Comparison of ENCODE assay signal across 29 cellular contexts in the genomic region with DNA sequence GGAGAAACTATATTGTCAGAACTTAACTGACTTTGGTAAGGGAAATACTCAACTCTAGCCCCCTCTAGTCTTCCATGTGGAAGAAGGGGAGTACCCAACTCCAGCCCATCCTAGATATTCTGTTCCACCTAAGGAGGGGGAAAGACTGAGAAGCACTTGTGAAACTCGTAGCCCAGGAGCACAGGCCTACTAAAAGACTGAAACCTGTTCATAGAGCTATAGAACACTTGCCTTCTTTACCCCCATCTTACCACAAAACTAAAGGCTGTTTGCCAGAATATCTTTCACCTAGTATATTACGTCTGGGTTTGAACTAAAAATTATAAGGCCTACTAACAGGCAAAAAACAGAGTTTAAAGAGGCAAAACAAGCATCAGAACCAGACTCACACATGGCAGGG. TPM values are rescaled to one million over a fixed set of nuclear protein-coding genes. Genes with fewer than 3 reads are reported as not detected.
DNase-seq lines count a peak whose midpoint lies in the region; ATAC-seq, FAIRE-seq and TF ChIP-seq lines count a peak whose summit lies in the region.
"Had no signal": no experiment of that assay in that cellular context is flagged by ENCODE, and none has a peak within 500 bp of the region (broad histone marks: within the 10 kb centered on the region; RNA-seq: fewer than 3 reads in every experiment).

No MANE protein-coding gene starts in this region.

- DNase-seq in HepG2 (ENCODE audit: low spot score) = no peak
- DNase-seq in right lobe of liver = no peak
- DNase-seq: ACHN; CD4-positive, alpha-beta T cell; COR-L47; DMS79; GM23248; H9; HFFc6; Karpas-422; NCI-H1105 treated with DMSO at 0.1 percent for 48 hours; NCI-H2029 treated with DMSO at 0.1 percent for 48 hours; NCI-H226; NCI-H524; NCI-H774; Peyer's patch; SJCRH30; T-cell had no signal

- BruUV-seq in HepG2 (replicated peaks; lab: Mats Ljungman, UMichigan) = no TSS peak

- H3K27me3 ChIP-seq in HepG2 (ENCODE audit: control insufficient read depth in 1 of 2, insufficient read depth in 2 of 2, low read length in 2 of 2) (no peaks in the 10 kb centered on the region), right lobe of liver (no peaks in the 10 kb centered on the region)
- H3K27me3 ChIP-seq: BLaER1, Peyer's patch, SJCRH30 had no signal

- peaks cover 1 to 21% of the 10 kb centered on the region in 2 experiments; a peak in 3 of 5 replicates for H3K36me3 ChIP-seq in HepG2 (replicated peaks in 1 of 2; ENCODE audit: control insufficient read depth in 1 of 2, insufficient read depth in 2 of 2, low read length in 2 of 2)
- no peaks in the 10 kb centered on the region for H3K36me3 ChIP-seq in right lobe of liver
- H3K36me3 ChIP-seq: BLaER1, Peyer's patch had no signal

- TF ChIP-seq EP300 in HepG2 (IDR thresholded peaks at IDR 0.05; ENCODE audit: low read depth in 2 of 2, low read length in 2 of 2) (no peak), HepG2 (CRISPR knock-in tag; IDR thresholded peaks at IDR 0.05; ENCODE audit: borderline replicate concordance) (no peak)

- FAIRE-seq in HepG2 (lab: Jason Lieb, UNC) = no peak

- H3K4me2 ChIP-seq in HepG2 (ENCODE audit: low read depth, low read length) = no peak overlapping the region
- H3K4me2 ChIP-seq: BLaER1 had no signal

- 96% methylated on average over 2 of the region's 2 CpGs for WGBS in HepG2 (ENCODE audit: low lambda C conversion rate)
- 91% methylated on average over 1 of the region's 2 CpGs for WGBS in right lobe of liver (ENCODE audit: insufficient coverage, low coverage, low lambda C conversion rate, missing lambda C conversion rate)

- no peak overlapping the region for H3K4me3 ChIP-seq in HepG2 (replicated peaks in 1 of 3; ENCODE audit: insufficient read depth in 1 of 3, low read depth in 2 of 3, low read length in 3 of 3)
- H3K4me3 ChIP-seq in right lobe of liver = no peak overlapping the region
- H3K4me3 ChIP-seq: BLaER1, GM23248, Peyer's patch, SJCRH30 had no signal

- CTCF ChIA-PET in HepG2 (lab: Yijun Ruan, JAX; ENCODE audit: low intra/inter-chr PET ratio, low total read pairs) = no interaction called here

- POLR2A ChIA-PET in HepG2 (lab: Yijun Ruan, JAX) = no interaction called here

- H3K9me3 ChIP-seq in HepG2 (ENCODE audit: low read length) = no peaks in the 10 kb centered on the region
- no peaks in the 10 kb centered on the region for H3K9me3 ChIP-seq in right lobe of liver
- H3K9me3 ChIP-seq: BLaER1, Peyer's patch, SJCRH30 had no signal

- ATAC-seq in HepG2 (no peak), right lobe of liver (no peak), GM21576 (IDR thresholded peaks at IDR 0.05; ENCODE audit: unreplicated experiment) (peak; percentile 19), HG03066 (IDR thresholded peaks at IDR 0.05; ENCODE audit: low read depth, unreplicated experiment) (peak; percentile 40), esophagus mucosa (no peak), HG03139 (IDR thresholded peaks at IDR 0.05; ENCODE audit: unreplicated experiment) (no peak), GM19397 (IDR thresholded peaks at IDR 0.05; ENCODE audit: unreplicated experiment) (no peak), GM18868 (IDR thresholded peaks at IDR 0.05; ENCODE audit: unreplicated experiment) (no peak)
- ATAC-seq: T-cell had no signal

- TF ChIP-seq POLR2A in HepG2 (IDR thresholded peaks at IDR 0.05; ENCODE audit: insufficient read depth in 1 of 2, low read depth in 2 of 2, low read length in 2 of 2) (no peak), right lobe of liver (IDR thresholded peaks at IDR 0.05) (no peak)

- no peak overlapping the region for H3K9ac ChIP-seq in HepG2 (ENCODE audit: insufficient read depth, low read depth, low read length)
- H3K9ac ChIP-seq: BLaER1, GM23248 had no signal

- H2AFZ ChIP-seq in HepG2 (ENCODE audit: low read length) = no peak overlapping the region
- H2AFZ ChIP-seq: GM23248 had no signal

- in situ Hi-C loops in HepG2 (cut with HindIII; ENCODE audit: extremely low pct_ligation_motif_present, low pct_unique_long_range_greater_than_20kb) = no loop called here

- H4K20me1 ChIP-seq in HepG2 (ENCODE audit: insufficient read depth, low read length) = no peaks in the 10 kb centered on the region
- H4K20me1 ChIP-seq: BLaER1 had no signal

- TF ChIP-seq CTCF in HepG2 (CRISPR knock-in tag; IDR thresholded peaks at IDR 0.05) = no peak
- TF ChIP-seq CTCF in right lobe of liver (IDR thresholded peaks at IDR 0.05) = no peak

- no peak for TF ChIP-seq RAD21 in HepG2 (CRISPR knock-in tag; IDR thresholded peaks at IDR 0.05)

- intact Hi-C loops in HepG2 (cut with micrococcal nuclease; ENCODE audit: unreplicated experiment) = no loop called here
- intact Hi-C loops in right lobe of liver (cut with DNase I) = no loop called here

- no peaks in the 10 kb centered on the region for H3K79me2 ChIP-seq in HepG2 (ENCODE audit: insufficient read depth, low read length)

- H3K4me1 ChIP-seq in HepG2 (ENCODE audit: insufficient read depth, low read length) (peaks cover 2% of the 10 kb centered on the region; the same call in 1 of the 2 replicates), right lobe of liver (no peaks in the 10 kb centered on the region)
- H3K4me1 ChIP-seq: Peyer's patch, SJCRH30 had no signal

- H3K27ac ChIP-seq in HepG2 (ENCODE audit: extremely low read length, insufficient read depth, low read length) (no peak overlapping the region), right lobe of liver (no peak overlapping the region)
- H3K27ac ChIP-seq: 22Rv1, BLaER1, GM23248, Peyer's patch, SJCRH30 had no signal

TF ChIP-seq in HepG2, 621 proteins besides CTCF, POLR2A, EP300 and RAD21:
- TF ChIP-seq RBM22 (optimal IDR thresholded peaks at IDR 0.05; ENCODE audit: low read length) (peak; percentile 30), ZSCAN20 (CRISPR knock-in tag; IDR thresholded peaks at IDR 0.05; ENCODE audit: borderline replicate concordance) (no peak)

RNA-seq across cellular contexts. Expression of gene CLDN22, which starts 15.5 kb away (rescaled TPM):
- total RNA-seq in HepG2 (2016; rRNA removed; fragmentation: Illumina TruSeq; extraction: Trizol) (not detected in 2 replicates), right lobe of liver (not detected), esophagus mucosa (0.16 TPM)
- not detected in 2 replicates for total RNA-seq in HepG2 (2016; cell fraction: cytosol; rRNA removed; fragmentation: Illumina TruSeq; extraction: Trizol; ENCODE audit: low read depth)
- not detected in 2 replicates for total RNA-seq in HepG2 (2016; cell fraction: insoluble cytoplasmic fraction; rRNA removed; fragmentation: Illumina TruSeq; extraction: Trizol)
- total RNA-seq in HepG2 (2016; cell fraction: membrane; rRNA removed; fragmentation: Illumina TruSeq; extraction: Trizol) = not detected in 2 replicates
- not detected in 2 replicates for total RNA-seq in HepG2 (2016; cell fraction: nucleus; rRNA removed; fragmentation: Illumina TruSeq; extraction: Trizol)
- polyA plus RNA-seq in HepG2 (2011; rRNA removed) = 0.07 TPM in 1 of 2 replicates, not detected in the other
- 0.03 TPM in 1 of 2 replicates, not detected in the other for polyA plus RNA-seq in HepG2 (2011; cell fraction: cytosol; rRNA removed)
- not detected in 2 replicates for polyA plus RNA-seq in HepG2 (2011; cell fraction: nucleus; rRNA removed)
- 0.90 and 1.0 TPM in 2 replicates for polyA plus RNA-seq in HepG2 (2012)
- not detected in 2 replicates for polyA plus RNA-seq in HepG2 (2016; cell fraction: cytosol; fragmentation: Illumina TruSeq; extraction: Trizol; ENCODE audit: low read depth)
- polyA plus RNA-seq in HepG2 (2016; cell fraction: insoluble cytoplasmic fraction; fragmentation: Illumina TruSeq; extraction: Trizol; ENCODE audit: low read depth) = not detected in 2 replicates
- polyA plus RNA-seq in HepG2 (2016; cell fraction: membrane; fragmentation: Illumina TruSeq; extraction: Trizol; ENCODE audit: low read depth) = not detected in 2 replicates
- not detected in 2 replicates for polyA plus RNA-seq in HepG2 (2016; cell fraction: nucleus; fragmentation: Illumina TruSeq; extraction: Trizol; ENCODE audit: insufficient read depth, low read depth)
- polyA minus RNA-seq in HepG2 (2011; rRNA and poly(A)+ RNA removed; ENCODE audit: low replicate concordance) = not detected in 2 replicates
- not detected in 2 replicates for polyA minus RNA-seq in HepG2 (2011; cell fraction: cytosol; rRNA and poly(A)+ RNA removed)
- polyA minus RNA-seq in HepG2 (2011; cell fraction: nucleus; rRNA and poly(A)+ RNA removed) = 0.13 TPM in 1 of 2 replicates, not detected in the other
- total RNA-seq: CD4-positive, alpha-beta T cell; GM23248; H9; HFFc6; OCI-LY7; Peyer's patch; SJCRH30; T-cell had no signal
- polyA plus RNA-seq: GM23248, IgD-negative memory B cell had no signal

RNA-seq across cellular contexts. Expression of gene CLDN24, which starts 17.7 kb away (rescaled TPM):
- not detected in 2 replicates for total RNA-seq in HepG2 (2016; rRNA removed; fragmentation: Illumina TruSeq; extraction: Trizol)
- not detected in 2 replicates for total RNA-seq in HepG2 (2016; cell fraction: cytosol; rRNA removed; fragmentation: Illumina TruSeq; extraction: Trizol; ENCODE audit: low read depth)
- not detected in 2 replicates for total RNA-seq in HepG2 (2016; cell fraction: insoluble cytoplasmic fraction; rRNA removed; fragmentation: Illumina TruSeq; extraction: Trizol)
- total RNA-seq in HepG2 (2016; cell fraction: membrane; rRNA removed; fragmentation: Illumina TruSeq; extraction: Trizol) = not detected in 2 replicates
- not detected in 2 replicates for total RNA-seq in HepG2 (2016; cell fraction: nucleus; rRNA removed; fragmentation: Illumina TruSeq; extraction: Trizol)
- polyA plus RNA-seq in HepG2 (2011; rRNA removed) = not detected in 2 replicates
- polyA plus RNA-seq in HepG2 (2011; cell fraction: cytosol; rRNA removed) = not detected in 2 replicates
- polyA plus RNA-seq in HepG2 (2011; cell fraction: nucleus; rRNA removed) = not detected in 2 replicates
- not detected in 2 replicates for polyA plus RNA-seq in HepG2 (2012)
- not detected in 2 replicates for polyA plus RNA-seq in HepG2 (2016; cell fraction: cytosol; fragmentation: Illumina TruSeq; extraction: Trizol; ENCODE audit: low read depth)
- not detected in 2 replicates for polyA plus RNA-seq in HepG2 (2016; cell fraction: insoluble cytoplasmic fraction; fragmentation: Illumina TruSeq; extraction: Trizol; ENCODE audit: low read depth)
- polyA plus RNA-seq in HepG2 (2016; cell fraction: membrane; fragmentation: Illumina TruSeq; extraction: Trizol; ENCODE audit: low read depth) = not detected in 2 replicates
- not detected in 2 replicates for polyA plus RNA-seq in HepG2 (2016; cell fraction: nucleus; fragmentation: Illumina TruSeq; extraction: Trizol; ENCODE audit: insufficient read depth, low read depth)
- polyA minus RNA-seq in HepG2 (2011; rRNA and poly(A)+ RNA removed; ENCODE audit: low replicate concordance) = not detected in 2 replicates
- polyA minus RNA-seq in HepG2 (2011; cell fraction: cytosol; rRNA and poly(A)+ RNA removed) = not detected in 2 replicates
- not detected in 2 replicates for polyA minus RNA-seq in HepG2 (2011; cell fraction: nucleus; rRNA and poly(A)+ RNA removed)
- total RNA-seq in right lobe of liver = not detected
- 1.2 TPM for total RNA-seq in esophagus mucosa
- total RNA-seq: CD4-positive, alpha-beta T cell; GM23248; H9; HFFc6; M059J; OCI-LY7; Peyer's patch; SJCRH30; T-cell had no signal
- polyA plus RNA-seq: GM23248, IgD-negative memory B cell had no signal

Comparison
In these comparisons a context has a peak if more than half of its experiments do, and no peak if none do; other contexts are left out.
1. ATAC-seq: peak in GM21576 (single experiment) and HG03066 (single experiment); none in HepG2 (single experiment), right lobe of liver (0 of 4), esophagus mucosa (single experiment), HG03139 (single experiment), GM19397 (single experiment) and GM18868 (single experiment).